11 cellular contexts compared by ENCODE assay signal in the genomic region with DNA sequence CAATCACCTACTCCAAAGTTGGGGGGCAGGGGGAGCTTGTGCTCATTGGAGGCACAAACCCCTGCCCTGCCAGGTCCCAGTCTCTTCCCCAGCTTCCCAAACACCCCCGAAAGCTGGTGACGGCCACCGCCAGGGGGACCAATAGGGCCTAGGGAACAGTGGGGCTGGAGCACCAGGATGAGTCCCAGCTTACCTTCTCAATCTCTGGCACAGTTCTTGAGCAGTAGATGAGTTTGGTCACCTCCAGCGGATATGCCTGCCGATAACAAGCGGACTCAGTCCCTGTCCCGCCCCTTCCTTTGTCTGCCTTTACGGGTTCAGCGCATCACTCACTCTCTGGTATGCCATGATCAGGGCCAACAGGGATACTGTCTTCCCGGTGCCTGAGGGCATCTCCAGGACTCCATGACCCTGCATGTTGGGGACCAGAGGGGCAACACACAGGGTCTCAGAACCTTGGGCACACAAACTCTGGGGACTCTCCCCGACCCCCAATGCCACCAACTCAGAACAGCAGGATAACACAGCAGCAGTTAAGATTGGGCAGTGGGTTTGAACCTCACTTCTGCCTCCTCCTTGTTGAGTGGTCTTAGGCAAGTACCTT. TPM values are rescaled to one million over a fixed set of nuclear protein-coding genes. Genes with fewer than 3 reads are reported as not detected.
A peak's percentile ranks its signal among the peaks of the same experiment; 100 is the strongest.
DNase-seq lines count a peak whose midpoint lies in the region; ATAC-seq and TF ChIP-seq lines count a peak whose summit lies in the region.
"Had no signal": no experiment of that assay in that cellular context is flagged by ENCODE, and none has a peak within 500 bp of the region (broad histone marks: within the 10 kb centered on the region; RNA-seq: fewer than 3 reads in every experiment).

No MANE protein-coding gene starts in this region.

- POLR2A ChIA-PET in AG04449 (lab: Yijun Ruan, JAX) (no interaction called here), T-cell (lab: Charles Lee) (no interaction called here)

- no peaks in the 10 kb centered on the region for H3K27me3 ChIP-seq in DOHH2 (ENCODE audit: control insufficient read depth, low read length)
- H3K27me3 ChIP-seq: uterus had no signal

- no peaks in the 10 kb centered on the region for H3K9me3 Mint-ChIP-seq in T-cell
- H3K9me3 Mint-ChIP-seq in immature natural killer cell = no peaks in the 10 kb centered on the region

- H3K27ac Mint-ChIP-seq in T-cell = no peak overlapping the region
- H3K27ac Mint-ChIP-seq in immature natural killer cell = peak overlapping the region in 2 of 6 donors; percentile 15 to 21

- H4K20me1 ChIP-seq in DOHH2 (ENCODE audit: control insufficient read depth, insufficient read depth, low read depth, low read length) = no peaks in the 10 kb centered on the region

- peaks cover 14% of the 10 kb centered on the region for H3K79me2 ChIP-seq in DOHH2 (ENCODE audit: control insufficient read depth, low read length)

- peaks cover 16% of the 10 kb centered on the region for H3K4me1 ChIP-seq in DOHH2 (ENCODE audit: control insufficient read depth, low read length)

- no peaks in the 10 kb centered on the region for H3K9me3 ChIP-seq in DOHH2 (ENCODE audit: control insufficient read depth, insufficient read depth, low read length)
- H3K9me3 ChIP-seq: uterus had no signal

- H3F3A ChIP-seq in DOHH2 (ENCODE audit: control insufficient read depth, insufficient read depth) = no peaks in the 10 kb centered on the region

- H3K4me3 ChIP-seq in AG04449 (ENCODE audit: low read depth, low read length) (peak overlapping the region; percentile 15; the same call in 1 of the 2 replicates), DOHH2 (ENCODE audit: low read length) (no peak overlapping the region)

- peaks cover 8% of the 10 kb centered on the region for H3K36me3 ChIP-seq in DOHH2 (ENCODE audit: control insufficient read depth, low read length)
- H3K36me3 ChIP-seq: uterus had no signal

- H3K36me3 Mint-ChIP-seq in T-cell = no peaks in the 10 kb centered on the region
- H3K36me3 Mint-ChIP-seq in immature natural killer cell = no peaks in the 10 kb centered on the region

- ATAC-seq in T-cell (replicated peaks in 1 of 4) = no peak

- no peak for DNase-seq in AG04449 (ENCODE audit: low read depth, low spot score)
- no peak for DNase-seq in T-cell
- no peak for DNase-seq in immature natural killer cell
- DNase-seq in NCI-H226 = no peak
- no peak for DNase-seq in NCI-H446 treated with DMSO at 0.1 percent for 48 hours (lab: John Stamatoyannopoulos, UW)
- no peak for DNase-seq in mucosa of gallbladder (ENCODE audit: low spot score)
- no peak for DNase-seq in NCI-H2171 (lab: John Stamatoyannopoulos, UW)
- DNase-seq: GF-D8, kidney, uterus had no signal

- H3K27me3 Mint-ChIP-seq in T-cell = peaks cover 0 to 1% of the 10 kb centered on the region in 2 donors
- H3K27me3 Mint-ChIP-seq in immature natural killer cell (ENCODE audit: low read depth in 3 of 3) = peaks cover 1 to 7% (median 2%) of the 10 kb centered on the region in 3 donors

- CTCF ChIA-PET in AG04449 (lab: Yijun Ruan, JAX) (interaction anchor here (1.3 to 2.8 kb wide), 4 partner anchors 33 to 116 kb away, joined by 3 to 13 read pairs (median 6); no protein-coding TSS in a partner anchor), T-cell (lab: Charles Lee) (no interaction called here)

- H3K27ac ChIP-seq in DOHH2 (ENCODE audit: low read depth, low read length) = no peak overlapping the region
- H3K27ac ChIP-seq: uterus had no signal

- H3K4me3 Mint-ChIP-seq in T-cell (peak overlapping the region; percentile 42 to 66 (median 57)), immature natural killer cell (peak overlapping the region; percentile 34 to 70 (median 60))

- peak overlapping the region; percentile 99 for H3K4me2 ChIP-seq in DOHH2 (ENCODE audit: low read length)

- H3K4me1 Mint-ChIP-seq in T-cell (peaks cover 4 to 15% (median 14%) of the 10 kb centered on the region in 3 donors), immature natural killer cell (peaks cover 11 to 18% of the 10 kb centered on the region in 2 donors)

- TF ChIP-seq CTCF in AG04449 (IDR thresholded peaks at IDR 0.05; ENCODE audit: insufficient read depth, low read length, missing control alignments) (no peak), DOHH2 (IDR thresholded peaks at IDR 0.05; ENCODE audit: low read depth, low read length, poor library complexity, severe bottlenecking) (no peak)

- H3K9me2 ChIP-seq in DOHH2 (replicated peaks; ENCODE audit: control insufficient read depth, low read length) = no peaks in the 10 kb centered on the region

RNA-seq across cellular contexts. Expression of gene ERCC2, which starts 1.5 kb away (rescaled TPM):
- total RNA-seq in T-cell = 10 to 100 TPM; 14.5 to 23.2 (median 21.3) TPM
- 1 to 10 TPM; 2.4 to 8.7 (median 3.1) TPM for polyA plus RNA-seq in immature natural killer cell
- 23.8 TPM for total RNA-seq in mucosa of gallbladder

RNA-seq across cellular contexts. Expression of gene KLC3, which starts 28.3 kb away (rescaled TPM):
- total RNA-seq in T-cell (under 1 TPM in 1 of 5 donors, not detected in 4; 0.35 TPM), mucosa of gallbladder (0.23 TPM)
- polyA plus RNA-seq in immature natural killer cell = not detected

RNA-seq across cellular contexts. Expression of gene PPP1R13L, which starts 36.0 kb away (rescaled TPM):
- total RNA-seq in T-cell (10 to 100 TPM in 4 of 5 donors, 1 to 10 TPM in 1; 7.9 to 15.7 (median 12.5) TPM), mucosa of gallbladder (54.2 TPM)
- under 1 TPM in 2 of 3 donors, not detected in 1; 0.08 to 0.84 TPM for polyA plus RNA-seq in immature natural killer cell

RNA-seq across cellular contexts. Expression of gene POLR1G, which starts 37.6 kb away (rescaled TPM):
- total RNA-seq in T-cell (1 to 10 TPM in 3 of 5 donors, under 1 TPM in 2; 0.82 to 6.2 (median 5.0) TPM), mucosa of gallbladder (4.9 TPM)
- polyA plus RNA-seq in immature natural killer cell = 1 to 10 TPM in 1 of 3 donors, under 1 TPM in 2; 0.43 to 2.3 (median 0.77) TPM

RNA-seq across cellular contexts. Expression of gene CKM, which starts 46.2 kb away (rescaled TPM):
- total RNA-seq in T-cell = not detected
- polyA plus RNA-seq in immature natural killer cell = not detected
- total RNA-seq in mucosa of gallbladder = not detected
- total RNA-seq: kidney had no signal
